17 cellular contexts compared by ENCODE assay signal in genomic region chr11:118485273-118485672, GRCh38. TPM values are rescaled to one million over a fixed set of nuclear protein-coding genes. Genes with fewer than 3 reads are reported as not detected.
A peak's percentile ranks its signal among the peaks of the same experiment; 100 is the strongest.
DNase-seq lines count a peak whose midpoint lies in the region; ATAC-seq and TF ChIP-seq lines count a peak whose summit lies in the region.
"Had no signal": no experiment of that assay in that cellular context is flagged by ENCODE, and none has a peak within 500 bp of the region (broad histone marks: within the 10 kb centered on the region; RNA-seq: fewer than 3 reads in every experiment).

No MANE protein-coding gene starts in this region.

- no peaks in the 10 kb centered on the region for H3K9me3 ChIP-seq in CD4-positive, alpha-beta T cell (ENCODE audit: control insufficient read depth, low read length)
- H3K9me3 ChIP-seq: esophagus muscularis mucosa, right atrium auricular region, SJSA1, thyroid gland had no signal

- DNase-seq in 8988T (peak; percentile 31), NAMALWA (ENCODE audit: low spot score) (peak; percentile 40), endothelial cell (ENCODE audit: low spot score) (no peak), dedifferentiated amniotic fluid mesenchymal stem cell (ENCODE audit: extremely low spot score) (no peak), head of caudate nucleus (no peak)
- DNase-seq in CD4-positive, alpha-beta T cell = no peak
- DNase-seq in activated CD8-positive, alpha-beta memory T cell treated with anti-CD3 and anti-CD28 coated beads, Interleukin-2, amount 10 ng/mL, durations not matched to agents 7 days and 5 days = no peak
- DNase-seq: C1 segment of cervical spinal cord; EL; NCI-H82; stimulated activated CD4-positive, alpha-beta T cell treated with anti-CD3 and anti-CD28 coated beads, Interleukin-1b, Interleukin-23, amount 100 ng/mL, for 48 hours; thyroid gland had no signal

- no peak for ATAC-seq in CD4-positive, alpha-beta T cell (ENCODE audit: poor library complexity)
- no peak for ATAC-seq in activated CD8-positive, alpha-beta memory T cell treated with anti-CD3 and anti-CD28 coated beads, Interleukin-2, amount 10 ng/mL, durations not matched to agents 7 days and 5 days
- ATAC-seq in GM18870 (IDR thresholded peaks at IDR 0.05; ENCODE audit: unreplicated experiment) = no peak

- peaks cover 82% of the 10 kb centered on the region for H3K36me3 Mint-ChIP-seq in CD4-positive, alpha-beta T cell (ENCODE audit: low read depth)
- H3K36me3 Mint-ChIP-seq in endothelial cell (ENCODE audit: low read depth, unreplicated experiment) = peaks cover 36% of the 10 kb centered on the region
- H3K36me3 Mint-ChIP-seq in activated CD8-positive, alpha-beta memory T cell treated with anti-CD3 and anti-CD28 coated beads, Interleukin-2, amount 10 ng/mL, durations not matched to agents 7 days and 5 days = peaks cover 44% of the 10 kb centered on the region

- POLR2A ChIA-PET in CD4-positive, alpha-beta T cell (lab: Charles Lee) = no interaction called here

- intact Hi-C loops in CD4-positive, alpha-beta T cell (cut with DNase I, micrococcal nuclease) = loop anchor here in 1 of 2 experiments (5.0 kb wide), 3 partner anchors 88 to 288 kb away; no protein-coding TSS in a partner anchor
- intact Hi-C loops in head of caudate nucleus (cut with DNase I) = loop anchor here (5.0 kb wide), 2 partner anchors 48 to 83 kb away; partner anchors contain the start of genes ATP5MG and KMT2A

- H3K4me3 Mint-ChIP-seq in CD4-positive, alpha-beta T cell = no peak overlapping the region
- H3K4me3 Mint-ChIP-seq in endothelial cell (ENCODE audit: unreplicated experiment) = no peak overlapping the region
- no peak overlapping the region for H3K4me3 Mint-ChIP-seq in activated CD8-positive, alpha-beta memory T cell treated with anti-CD3 and anti-CD28 coated beads, Interleukin-2, amount 10 ng/mL, durations not matched to agents 7 days and 5 days
- H3K4me3 Mint-ChIP-seq: nephron had no signal

- CTCF ChIA-PET in CD4-positive, alpha-beta T cell (lab: Charles Lee) = interaction anchor here (0.6 kb wide), 1 partner anchor 239 kb away, joined by 3 read pairs; no protein-coding TSS in a partner anchor
- CTCF ChIA-PET in activated CD8-positive, alpha-beta memory T cell treated with anti-CD3 and anti-CD28 coated beads, Interleukin-2, amount 10 ng/mL, durations not matched to agents 7 days and 5 days (lab: Charles Lee) = interaction anchor here (1.4 to 1.7 kb wide), 3 partner anchors 42 to 89 kb away, joined by 3 to 4 read pairs (median 3); partner anchors contain the start of gene KMT2A

- peaks cover 5% of the 10 kb centered on the region for H3K4me1 Mint-ChIP-seq in CD4-positive, alpha-beta T cell (ENCODE audit: low read depth)
- no peaks in the 10 kb centered on the region for H3K4me1 Mint-ChIP-seq in endothelial cell (ENCODE audit: unreplicated experiment)
- H3K4me1 Mint-ChIP-seq in activated CD8-positive, alpha-beta memory T cell treated with anti-CD3 and anti-CD28 coated beads, Interleukin-2, amount 10 ng/mL, durations not matched to agents 7 days and 5 days = peaks cover 5% of the 10 kb centered on the region
- H3K4me1 Mint-ChIP-seq: nephron had no signal

- no peaks in the 10 kb centered on the region for H3K27me3 Mint-ChIP-seq in CD4-positive, alpha-beta T cell
- H3K27me3 Mint-ChIP-seq in endothelial cell (ENCODE audit: unreplicated experiment) = no peaks in the 10 kb centered on the region
- no peaks in the 10 kb centered on the region for H3K27me3 Mint-ChIP-seq in activated CD8-positive, alpha-beta memory T cell treated with anti-CD3 and anti-CD28 coated beads, Interleukin-2, amount 10 ng/mL, durations not matched to agents 7 days and 5 days

- no peaks in the 10 kb centered on the region for H3K9me3 Mint-ChIP-seq in CD4-positive, alpha-beta T cell
- no peaks in the 10 kb centered on the region for H3K9me3 Mint-ChIP-seq in endothelial cell (ENCODE audit: unreplicated experiment)
- no peaks in the 10 kb centered on the region for H3K9me3 Mint-ChIP-seq in activated CD8-positive, alpha-beta memory T cell treated with anti-CD3 and anti-CD28 coated beads, Interleukin-2, amount 10 ng/mL, durations not matched to agents 7 days and 5 days (ENCODE audit: low read depth)
- H3K9me3 Mint-ChIP-seq: nephron had no signal

- peak overlapping the region; percentile 53 for H3K27ac Mint-ChIP-seq in CD4-positive, alpha-beta T cell
- no peak overlapping the region for H3K27ac Mint-ChIP-seq in endothelial cell (ENCODE audit: unreplicated experiment)
- no peak overlapping the region for H3K27ac Mint-ChIP-seq in activated CD8-positive, alpha-beta memory T cell treated with anti-CD3 and anti-CD28 coated beads, Interleukin-2, amount 10 ng/mL, durations not matched to agents 7 days and 5 days
- H3K27ac Mint-ChIP-seq: nephron had no signal

- no peak overlapping the region for H3K27ac ChIP-seq in CD4-positive, alpha-beta T cell (ENCODE audit: low read depth, low read length)
- H3K27ac ChIP-seq: esophagus muscularis mucosa, right atrium auricular region, SJSA1, thyroid gland had no signal

- no peaks in the 10 kb centered on the region for H3K27me3 ChIP-seq in CD4-positive, alpha-beta T cell (ENCODE audit: control insufficient read depth, insufficient read depth, low read length)
- H3K27me3 ChIP-seq: esophagus muscularis mucosa, right atrium auricular region, SJSA1, thyroid gland had no signal

- no peak for TF ChIP-seq CTCF in CD4-positive, alpha-beta T cell (IDR thresholded peaks at IDR 0.05)
- TF ChIP-seq CTCF in endothelial cell (IDR thresholded peaks at IDR 0.05; ENCODE audit: unreplicated experiment) = peak; percentile 23

RNA-seq across cellular contexts. Expression of gene TTC36, which starts 42.0 kb away (rescaled TPM):
- under 1 TPM; 0.30 to 0.56 TPM for total RNA-seq in CD4-positive, alpha-beta T cell
- total RNA-seq in endothelial cell (ENCODE audit: unreplicated experiment) = 0.56 TPM
- under 1 TPM; 0.66 to 0.82 TPM for total RNA-seq in activated CD8-positive, alpha-beta memory T cell treated with anti-CD3 and anti-CD28 coated beads, Interleukin-2, amount 10 ng/mL, durations not matched to agents 7 days and 5 days
- total RNA-seq: SJSA1 had no signal

RNA-seq across cellular contexts. Expression of gene TMEM25, which starts 45.7 kb away (rescaled TPM):
- total RNA-seq in CD4-positive, alpha-beta T cell = 10 to 100 TPM; 18.3 to 18.5 TPM
- 16.1 TPM for total RNA-seq in endothelial cell (ENCODE audit: unreplicated experiment)
- total RNA-seq in activated CD8-positive, alpha-beta memory T cell treated with anti-CD3 and anti-CD28 coated beads, Interleukin-2, amount 10 ng/mL, durations not matched to agents 7 days and 5 days = 1 to 10 TPM; 8.4 to 8.6 TPM

RNA-seq across cellular contexts. Expression of gene KMT2A, which starts 49.0 kb away (rescaled TPM):
- total RNA-seq in CD4-positive, alpha-beta T cell = 100 to 1,000 TPM; 135 to 140 TPM
- total RNA-seq in endothelial cell (ENCODE audit: unreplicated experiment) = 104 TPM
- 100 to 1,000 TPM; 116 to 125 TPM for total RNA-seq in activated CD8-positive, alpha-beta memory T cell treated with anti-CD3 and anti-CD28 coated beads, Interleukin-2, amount 10 ng/mL, durations not matched to agents 7 days and 5 days

Comparison
In these comparisons a context has a peak if more than half of its experiments do, and no peak if none do; other contexts are left out.
1. DNase-seq: peak in 8988T (single experiment) and NAMALWA (single experiment); none in CD4-positive, alpha-beta T cell (0 of 10), endothelial cell (single experiment), activated CD8-positive, alpha-beta memory T cell treated with anti-CD3 and anti-CD28 coated beads, Interleukin-2, amount 10 ng/mL, durations not matched to agents 7 days and 5 days (single experiment), dedifferentiated amniotic fluid mesenchymal stem cell (single experiment) and head of caudate nucleus (0 of 42).